Comparison of ENCODE assay signal across 10 cellular contexts in genomic region chr2:8457092-8457481, GRCh38.
DNase-seq lines count a peak whose midpoint lies in the region; ATAC-seq, FAIRE-seq and TF ChIP-seq lines count a peak whose summit lies in the region.
"Had no signal": no experiment of that assay in that cellular context is flagged by ENCODE, and none has a peak within 500 bp of the region (broad histone marks: within the 10 kb centered on the region; RNA-seq: fewer than 3 reads in every experiment).

No MANE protein-coding gene starts in this region.

- peaks cover 27% of the 10 kb centered on the region for H3K27me3 Mint-ChIP-seq in T-helper 2 cell treated with Interferon-gamma antibody and Interleukin-4, amounts not matched to agents 5 μg/mL and 100 μg/mL, for 36 hours (ENCODE audit: low read depth)

- peak in 2 of 3 donors; percentile 51 to 58 for DNase-seq in right lobe of liver
- no peak for DNase-seq in HepG2 (ENCODE audit: low spot score)
- DNase-seq in T-helper 2 cell treated with Interferon-gamma antibody and Interleukin-4, amounts not matched to agents 5 μg/mL and 100 μg/mL, for 36 hours (ENCODE audit: low spot score): no peak
- no peak for DNase-seq in foreskin keratinocyte
- peak in 1 of 2 donors; percentile 86 for DNase-seq in upper lobe of left lung
- DNase-seq in mucosa of gallbladder (ENCODE audit: low spot score): no peak
- DNase-seq in mesenchymal stem cell: no peak
- DNase-seq in HPDE6-E6E7 (ENCODE audit: extremely low spot score): no peak
- DNase-seq: GDM1 had no signal

- TF ChIP-seq RAD21 in HepG2 (CRISPR knock-in tag; IDR thresholded peaks at IDR 0.05): no peak

- no peak for TF ChIP-seq POLR2A in right lobe of liver (IDR thresholded peaks at IDR 0.05)
- no peak for TF ChIP-seq POLR2A in HepG2 (IDR thresholded peaks at IDR 0.05; ENCODE audit: insufficient read depth in 1 of 2, low read depth in 2 of 2, low read length in 2 of 2)
- TF ChIP-seq POLR2A in upper lobe of left lung (IDR thresholded peaks at IDR 0.05): no peak

- peak overlapping the region; percentile 14 to 38 (median 31) for H3K4me3 ChIP-seq in right lobe of liver
- no peak overlapping the region for H3K4me3 ChIP-seq in HepG2 (replicated peaks in 1 of 3; ENCODE audit: insufficient read depth in 1 of 3, low read depth in 2 of 3, low read length in 3 of 3)
- H3K4me3 ChIP-seq in upper lobe of left lung: peak overlapping the region in 3 of 4 donors; percentile 30 to 42 (median 42)
- no peak overlapping the region for H3K4me3 ChIP-seq in mesenchymal stem cell (ENCODE audit: insufficient read depth in 1 of 2, low read depth in 1 of 2, low read length in 2 of 2)
- H3K4me3 ChIP-seq: cardiac muscle cell had no signal

- H2BK15ac ChIP-seq in mesenchymal stem cell (ENCODE audit: low read depth, poor library complexity, severe bottlenecking): no peak overlapping the region

- in situ Hi-C loops in HepG2 (cut with HindIII; ENCODE audit: extremely low pct_ligation_motif_present, low pct_unique_long_range_greater_than_20kb): no loop called here

- H3K36me3 Mint-ChIP-seq in T-helper 2 cell treated with Interferon-gamma antibody and Interleukin-4, amounts not matched to agents 5 μg/mL and 100 μg/mL, for 36 hours (ENCODE audit: low read depth): no peaks in the 10 kb centered on the region

- no peak overlapping the region for H3K27ac Mint-ChIP-seq in T-helper 2 cell treated with Interferon-gamma antibody and Interleukin-4, amounts not matched to agents 5 μg/mL and 100 μg/mL, for 36 hours

- TF ChIP-seq EP300 in HepG2 (IDR thresholded peaks at IDR 0.05; ENCODE audit: low read depth in 2 of 2, low read length in 2 of 2) (no peak), HepG2 (CRISPR knock-in tag; IDR thresholded peaks at IDR 0.05; ENCODE audit: borderline replicate concordance) (no peak), upper lobe of left lung (IDR thresholded peaks at IDR 0.05) (no peak)

- no peaks in the 10 kb centered on the region for H3K9me3 Mint-ChIP-seq in T-helper 2 cell treated with Interferon-gamma antibody and Interleukin-4, amounts not matched to agents 5 μg/mL and 100 μg/mL, for 36 hours

- no peak overlapping the region for H2BK120ac ChIP-seq in mesenchymal stem cell (ENCODE audit: low read depth, low read length)

- FAIRE-seq in HepG2 (lab: Jason Lieb, UNC): no peak

- CTCF ChIA-PET in HepG2 (lab: Yijun Ruan, JAX; ENCODE audit: low intra/inter-chr PET ratio, low total read pairs): no interaction called here

- no peak overlapping the region for H3K9ac ChIP-seq in HepG2 (ENCODE audit: insufficient read depth, low read depth, low read length)
- no peak overlapping the region for H3K9ac ChIP-seq in mesenchymal stem cell (ENCODE audit: low read length)

- H2AK5ac ChIP-seq in mesenchymal stem cell (ENCODE audit: low read length, severe bottlenecking): no peak overlapping the region

- H3K4me2 ChIP-seq in HepG2 (ENCODE audit: low read depth, low read length): no peak overlapping the region
- H3K4me2 ChIP-seq in mesenchymal stem cell (ENCODE audit: low read length, poor library complexity, severe bottlenecking): no peak overlapping the region

- 24% methylated on average over 17 of the region's 41 CpGs for WGBS in right lobe of liver (ENCODE audit: insufficient coverage, low coverage, low lambda C conversion rate, missing lambda C conversion rate)
- 75% methylated on average over 32 of the region's 41 CpGs for WGBS in HepG2 (ENCODE audit: low lambda C conversion rate)
- 20 to 44% methylated on average over 7 to 29 of the region's 41 CpGs for WGBS in upper lobe of left lung, 2 donors
- 92% methylated on average over 21 of the region's 41 CpGs for WGBS in mesenchymal stem cell

- no peak overlapping the region for H2BK5ac ChIP-seq in mesenchymal stem cell (ENCODE audit: low read depth, low read length, poor library complexity, severe bottlenecking)

- TF ChIP-seq CTCF in right lobe of liver (IDR thresholded peaks at IDR 0.05) (no peak), HepG2 (CRISPR knock-in tag; IDR thresholded peaks at IDR 0.05) (no peak), foreskin keratinocyte (conservative IDR thresholded peaks at IDR 0.05) (no peak), upper lobe of left lung (IDR thresholded peaks at IDR 0.05) (no peak)

- intact Hi-C loops in right lobe of liver (cut with DNase I) (no loop called here), HepG2 (cut with micrococcal nuclease; ENCODE audit: unreplicated experiment) (no loop called here)

- POLR2A ChIA-PET in HepG2 (lab: Yijun Ruan, JAX): no interaction called here

- H3K4me3 Mint-ChIP-seq in T-helper 2 cell treated with Interferon-gamma antibody and Interleukin-4, amounts not matched to agents 5 μg/mL and 100 μg/mL, for 36 hours: peak overlapping the region; percentile 70

- H3K27ac ChIP-seq in right lobe of liver: no peak overlapping the region
- no peak overlapping the region for H3K27ac ChIP-seq in HepG2 (ENCODE audit: extremely low read length, insufficient read depth, low read length)
- no peak overlapping the region for H3K27ac ChIP-seq in foreskin keratinocyte
- H3K27ac ChIP-seq in upper lobe of left lung: peak overlapping the region in 2 of 4 donors; percentile 55 to 63
- no peak overlapping the region for H3K27ac ChIP-seq in mesenchymal stem cell (ENCODE audit: low read length, poor library complexity, severe bottlenecking)
- H3K27ac ChIP-seq: cardiac muscle cell had no signal

- H3K4me1 ChIP-seq in right lobe of liver: peaks cover 0 to 28% (median 8%) of the 10 kb centered on the region in 4 donors
- no peaks in the 10 kb centered on the region for H3K4me1 ChIP-seq in HepG2 (ENCODE audit: insufficient read depth, low read length)
- H3K4me1 ChIP-seq in foreskin keratinocyte: no peaks in the 10 kb centered on the region
- H3K4me1 ChIP-seq in upper lobe of left lung: peaks cover 13 to 23% (median 19%) of the 10 kb centered on the region in 4 donors
- peaks cover 11% of the 10 kb centered on the region for H3K4me1 ChIP-seq in mesenchymal stem cell (ENCODE audit: control insufficient read depth, insufficient read depth, low read depth, low read length)

- H3K27me3 ChIP-seq in right lobe of liver: no peaks in the 10 kb centered on the region
- peaks cover 0 to 44% of the 10 kb centered on the region in 2 experiments; a peak in 3 of 5 replicates for H3K27me3 ChIP-seq in HepG2 (ENCODE audit: control insufficient read depth in 1 of 2, insufficient read depth in 2 of 2, low read length in 2 of 2)
- H3K27me3 ChIP-seq in foreskin keratinocyte: peaks cover 23% of the 10 kb centered on the region
- no peaks in the 10 kb centered on the region for H3K27me3 ChIP-seq in upper lobe of left lung
- peaks cover 0 to 6% of the 10 kb centered on the region in 2 experiments for H3K27me3 ChIP-seq in mesenchymal stem cell (ENCODE audit: control insufficient read depth in 1 of 2, insufficient read depth in 1 of 2, low read length in 2 of 2)

- H3K4me1 Mint-ChIP-seq in T-helper 2 cell treated with Interferon-gamma antibody and Interleukin-4, amounts not matched to agents 5 μg/mL and 100 μg/mL, for 36 hours (ENCODE audit: low read depth): peaks cover 31% of the 10 kb centered on the region

- H3K14ac ChIP-seq in mesenchymal stem cell (ENCODE audit: low read length in 2 of 2): no peak overlapping the region

- BruUV-seq in HepG2 (replicated peaks; lab: Mats Ljungman, UMichigan): no TSS peak

- H3K4ac ChIP-seq in mesenchymal stem cell (ENCODE audit: low read depth in 1 of 2, low read length in 2 of 2): no peak overlapping the region

- no peak overlapping the region for H4K8ac ChIP-seq in mesenchymal stem cell (ENCODE audit: low read length)

- no peaks in the 10 kb centered on the region for H4K20me1 ChIP-seq in HepG2 (ENCODE audit: insufficient read depth, low read length)

- ATAC-seq in right lobe of liver: peak; percentile 57 to 78 (median 70)
- ATAC-seq in HepG2: no peak
- ATAC-seq in foreskin keratinocyte: peak; percentile 15
- ATAC-seq in upper lobe of left lung (ENCODE audit: low FRiP score in 2 of 2): peak in 1 of 2 donors; percentile 55

- H2AFZ ChIP-seq in HepG2 (ENCODE audit: low read length) (no peak overlapping the region), mesenchymal stem cell (ENCODE audit: low read depth, low read length) (no peak overlapping the region)

- H3K79me1 ChIP-seq in mesenchymal stem cell (replicated peaks; ENCODE audit: low read length, poor library complexity, severe bottlenecking): no peaks in the 10 kb centered on the region

- no peak overlapping the region for H3K18ac ChIP-seq in mesenchymal stem cell (ENCODE audit: low read depth in 1 of 2, low read length in 2 of 2)

- H2BK12ac ChIP-seq in mesenchymal stem cell (ENCODE audit: low read length in 2 of 2): no peak overlapping the region

- H4K91ac ChIP-seq in mesenchymal stem cell (ENCODE audit: low read length): no peak overlapping the region

- H3K36me3 ChIP-seq in right lobe of liver (no peaks in the 10 kb centered on the region), HepG2 (replicated peaks in 1 of 2; ENCODE audit: control insufficient read depth in 1 of 2, insufficient read depth in 2 of 2, low read length in 2 of 2) (no peaks in the 10 kb centered on the region), upper lobe of left lung (no peaks in the 10 kb centered on the region), mesenchymal stem cell (ENCODE audit: control insufficient read depth in 1 of 2, insufficient read depth in 2 of 2, low read depth in 1 of 2, low read length in 2 of 2) (no peaks in the 10 kb centered on the region)
- H3K36me3 ChIP-seq: cardiac muscle cell had no signal

- no peaks in the 10 kb centered on the region for H3K79me2 ChIP-seq in HepG2 (ENCODE audit: insufficient read depth, low read length)

- no peak overlapping the region for H3K23ac ChIP-seq in mesenchymal stem cell (ENCODE audit: low read length in 2 of 2)

- H3K9me3 ChIP-seq in right lobe of liver (no peaks in the 10 kb centered on the region), HepG2 (ENCODE audit: low read length) (no peaks in the 10 kb centered on the region), upper lobe of left lung (no peaks in the 10 kb centered on the region), mesenchymal stem cell (ENCODE audit: control insufficient read depth, low read length) (no peaks in the 10 kb centered on the region)

TF ChIP-seq in HepG2, 621 proteins besides CTCF, POLR2A, EP300 and RAD21 (continues in another document):
- no peak for TF ChIP-seq ZNF101 (CRISPR knock-in tag; IDR thresholded peaks at IDR 0.05; ENCODE audit: borderline replicate concordance, low read depth)

Comparison
In these comparisons a context has a peak if more than half of its experiments do, and no peak if none do; other contexts are left out.
1. DNase-seq: peak in right lobe of liver (2 of 3); none in HepG2 (single experiment), T-helper 2 cell treated with Interferon-gamma antibody and Interleukin-4, amounts not matched to agents 5 μg/mL and 100 μg/mL, for 36 hours (single experiment), foreskin keratinocyte (0 of 2), mucosa of gallbladder (single experiment), mesenchymal stem cell (single experiment) and HPDE6-E6E7 (single experiment).
2. H3K4me3 ChIP-seq: peak in right lobe of liver (3 of 3) and upper lobe of left lung (3 of 4); none in HepG2 (0 of 3) and mesenchymal stem cell (0 of 2).